ENCODE assay signal across 22 cellular contexts in genomic region chr16:11465675-11466074, GRCh38.
DNase-seq lines count a peak whose midpoint lies in the region; ATAC-seq, FAIRE-seq and TF ChIP-seq lines count a peak whose summit lies in the region.
"Had no signal": no experiment of that assay in that cellular context is flagged by ENCODE, and none has a peak within 500 bp of the region (broad histone marks: within the 10 kb centered on the region; RNA-seq: fewer than 3 reads in every experiment).

No MANE protein-coding gene starts in this region.

- no peaks in the 10 kb centered on the region for H3K9me1 ChIP-seq in K562 (ENCODE audit: control insufficient read depth, insufficient read depth, low read length)

- no peaks in the 10 kb centered on the region for H3K9me3 Mint-ChIP-seq in H9
- H3K9me3 Mint-ChIP-seq: CD4-positive, alpha-beta T cell; CD8-positive, alpha-beta T cell had no signal

- no peak for ATAC-seq in HepG2
- no peak for ATAC-seq in right lobe of liver
- no peak for ATAC-seq in K562
- ATAC-seq in GM19351 (IDR thresholded peaks at IDR 0.05; ENCODE audit: unreplicated experiment) = no peak
- no peak for ATAC-seq in HG03039 (IDR thresholded peaks at IDR 0.05; ENCODE audit: unreplicated experiment)
- ATAC-seq: A549; CD8-positive, alpha-beta T cell had no signal

- no peaks in the 10 kb centered on the region for H3K79me1 ChIP-seq in H9 (ENCODE audit: insufficient read depth, low read depth, low read length, poor library complexity, severe bottlenecking)

- H2AFZ ChIP-seq in HepG2 (ENCODE audit: low read length) = no peak overlapping the region
- H2AFZ ChIP-seq in H9 (ENCODE audit: low read length) = no peak overlapping the region
- no peak overlapping the region for H2AFZ ChIP-seq in K562 (ENCODE audit: low read depth, low read length)

- no peak for TF ChIP-seq POLR2A in HepG2 (IDR thresholded peaks at IDR 0.05; ENCODE audit: insufficient read depth in 1 of 2, low read depth in 2 of 2, low read length in 2 of 2)
- TF ChIP-seq POLR2A in right lobe of liver (IDR thresholded peaks at IDR 0.05) = no peak
- TF ChIP-seq POLR2A in K562 (conservative IDR thresholded peaks at IDR 0.05) = no peak
- TF ChIP-seq POLR2A in thyroid gland (IDR thresholded peaks at IDR 0.05) = no peak

- H3K36me3 ChIP-seq in HepG2 (replicated peaks in 1 of 2; ENCODE audit: control insufficient read depth in 1 of 2, insufficient read depth in 2 of 2, low read length in 2 of 2) (no peaks in the 10 kb centered on the region), right lobe of liver (no peaks in the 10 kb centered on the region), K562 (ENCODE audit: control insufficient read depth, insufficient read depth, low read length) (no peaks in the 10 kb centered on the region), thyroid gland (no peaks in the 10 kb centered on the region)
- H3K36me3 ChIP-seq: BLaER1 treated with 17β-estradiol and CSF1 and Interleukin-3, amounts not matched to agents 10 nM and 100 nM had no signal

- H4K20me1 ChIP-seq in HepG2 (ENCODE audit: insufficient read depth, low read length) = no peaks in the 10 kb centered on the region
- H4K20me1 ChIP-seq in H9 (ENCODE audit: control insufficient read depth, insufficient read depth, insufficient read length) = no peaks in the 10 kb centered on the region
- H4K20me1 ChIP-seq in K562 (replicated peaks; ENCODE audit: control insufficient read depth, insufficient read depth, low read length) = peaks cover 5% of the 10 kb centered on the region; the same call in 1 of the 2 replicates
- H4K20me1 ChIP-seq: BLaER1 treated with 17β-estradiol and CSF1 and Interleukin-3, amounts not matched to agents 10 nM and 100 nM had no signal

- H3K9me3 ChIP-seq in HepG2 (ENCODE audit: low read length) (no peaks in the 10 kb centered on the region), right lobe of liver (no peaks in the 10 kb centered on the region), H9 (ENCODE audit: control insufficient read depth, low read depth, low read length) (no peaks in the 10 kb centered on the region), K562 (replicated peaks; ENCODE audit: control insufficient read depth, insufficient read depth, low read depth, low read length) (peaks cover 3% of the 10 kb centered on the region; the same call in 1 of the 2 replicates), thyroid gland (no peaks in the 10 kb centered on the region)
- H3K9me3 ChIP-seq: A549; BLaER1 treated with 17β-estradiol and CSF1 and Interleukin-3, amounts not matched to agents 10 nM and 100 nM; Caco-2 had no signal

- H3K4me3 ChIP-seq in HepG2 (replicated peaks in 1 of 3; ENCODE audit: insufficient read depth in 1 of 3, low read depth in 2 of 3, low read length in 3 of 3) (no peak overlapping the region), right lobe of liver (no peak overlapping the region), K562 (no peak overlapping the region), thyroid gland (replicated peaks in 1 of 3) (no peak overlapping the region)
- H3K4me3 ChIP-seq: A549; BLaER1 treated with 17β-estradiol and CSF1 and Interleukin-3, amounts not matched to agents 10 nM and 100 nM had no signal

- no peak overlapping the region for H3K14ac ChIP-seq in H9 (ENCODE audit: insufficient read depth, low read length)

- peaks cover 2% of the 10 kb centered on the region for H3K27me3 Mint-ChIP-seq in H9 (ENCODE audit: low read depth)
- H3K27me3 Mint-ChIP-seq: B cell; CD4-positive, alpha-beta T cell had no signal

- H4K5ac ChIP-seq in H9 (ENCODE audit: insufficient read length, low read depth, low read length) = no peak overlapping the region

- TF ChIP-seq CTCF in HepG2 (CRISPR knock-in tag; IDR thresholded peaks at IDR 0.05) (no peak), right lobe of liver (IDR thresholded peaks at IDR 0.05) (no peak), H9 (conservative IDR thresholded peaks at IDR 0.05) (no peak), K562 (IDR thresholded peaks at IDR 0.05 in 2 of 3, conservative IDR thresholded peaks at IDR 0.05 in 1 of 3; ENCODE audit: insufficient read depth in 2 of 3, low read depth in 1 of 3, low read length in 3 of 3) (no peak), thyroid gland (IDR thresholded peaks at IDR 0.05) (no peak)

- FAIRE-seq in HepG2 (lab: Jason Lieb, UNC) (no peak), K562 (lab: Jason Lieb, UNC) (no peak)
- FAIRE-seq: A549, D721Med, G401.6, GM12891, GM19239 had no signal

- no peak overlapping the region for H3K4ac ChIP-seq in H9 (ENCODE audit: low read depth, low read length)

- peaks cover 12 to 45% of the 10 kb centered on the region in 2 experiments for H3K27me3 ChIP-seq in HepG2 (ENCODE audit: control insufficient read depth in 1 of 2, insufficient read depth in 2 of 2, low read length in 2 of 2)
- no peaks in the 10 kb centered on the region for H3K27me3 ChIP-seq in right lobe of liver
- H3K27me3 ChIP-seq in H9 (ENCODE audit: insufficient read depth, low read length) = no peaks in the 10 kb centered on the region
- peaks cover 13 to 45% of the 10 kb centered on the region in 2 experiments; a peak in 4 of 5 replicates for H3K27me3 ChIP-seq in K562 (ENCODE audit: control insufficient read depth in 2 of 2, insufficient read depth in 2 of 2, low read length in 2 of 2)
- H3K27me3 ChIP-seq in thyroid gland = no peaks in the 10 kb centered on the region
- H3K27me3 ChIP-seq: BLaER1 treated with 17β-estradiol and CSF1 and Interleukin-3, amounts not matched to agents 10 nM and 100 nM had no signal

- H3K27ac ChIP-seq in HepG2 (ENCODE audit: extremely low read length, insufficient read depth, low read length) (no peak overlapping the region), right lobe of liver (no peak overlapping the region), H9 (ENCODE audit: insufficient read length, low read depth, low read length) (no peak overlapping the region), K562 (ENCODE audit: extremely low read depth, low read depth, low read length) (no peak overlapping the region), thyroid gland (peak overlapping the region in 2 of 3 donors; percentile 36 to 53)
- H3K27ac ChIP-seq: 22Rv1; A549; BLaER1 treated with 17β-estradiol and CSF1 and Interleukin-3, amounts not matched to agents 10 nM and 100 nM; C4-2B had no signal

- H3K23ac ChIP-seq in H9 (ENCODE audit: insufficient read length, low read depth, low read length) = no peak overlapping the region

- H2BK12ac ChIP-seq in H9 (ENCODE audit: insufficient read length, low read depth, low read length) = no peak overlapping the region

- intact Hi-C loops in HepG2 (cut with micrococcal nuclease; ENCODE audit: unreplicated experiment) (no loop called here), right lobe of liver (cut with DNase I) (no loop called here), K562 (cut with micrococcal nuclease) (no loop called here), thyroid gland (cut with DNase I) (no loop called here)

- H3K27ac Mint-ChIP-seq in H9 = peak overlapping the region in 2 of 3 experiments; percentile 11 to 70; a peak in 1 of 7 replicates
- H3K27ac Mint-ChIP-seq: B cell; CD4-positive, alpha-beta T cell; CD8-positive, alpha-beta T cell had no signal

- H3K23me2 ChIP-seq in H9 (ENCODE audit: insufficient read length, low read depth, low read length, poor library complexity, severe bottlenecking) = no peaks in the 10 kb centered on the region

- no peak overlapping the region for H3K4me2 ChIP-seq in HepG2 (ENCODE audit: low read depth, low read length)
- no peak overlapping the region for H3K4me2 ChIP-seq in H9 (ENCODE audit: insufficient read depth, insufficient read length, low read length)
- H3K4me2 ChIP-seq in K562 (ENCODE audit: insufficient read depth, low read length) = no peak overlapping the region
- H3K4me2 ChIP-seq: A549; BLaER1 treated with 17β-estradiol and CSF1 and Interleukin-3, amounts not matched to agents 10 nM and 100 nM had no signal

- H3K56ac ChIP-seq in H9 (ENCODE audit: insufficient read length, low read depth, low read length) = no peak overlapping the region

- H3K18ac ChIP-seq in H9 (ENCODE audit: insufficient read length, low read depth, low read length) = no peak overlapping the region

- 41% methylated on average over 5 of the region's 5 CpGs for WGBS in HepG2 (ENCODE audit: low lambda C conversion rate)
- WGBS in right lobe of liver (ENCODE audit: insufficient coverage, low coverage, low lambda C conversion rate, missing lambda C conversion rate) = 70% methylated on average over 4 of the region's 5 CpGs
- no CpG with 5 or more reads among the region's 5 CpGs for WGBS in H9 (ENCODE audit: extremely low coverage, insufficient read length, low lambda C conversion rate)
- WGBS in K562 (ENCODE audit: insufficient coverage, low coverage, missing lambda C conversion rate) = 13% methylated on average over 5 of the region's 5 CpGs
- WGBS in thyroid gland, 2 donors = 59 to 78% methylated on average over 4 to 5 of the region's 5 CpGs

- H3K9ac ChIP-seq in HepG2 (ENCODE audit: insufficient read depth, low read depth, low read length) (no peak overlapping the region), H9 (ENCODE audit: extremely low read depth, insufficient read length, low read length) (no peak overlapping the region), K562 (ENCODE audit: insufficient read depth in 1 of 2, low read depth in 2 of 2, low read length in 2 of 2) (no peak overlapping the region)
- H3K9ac ChIP-seq: BLaER1 treated with 17β-estradiol and CSF1 and Interleukin-3, amounts not matched to agents 10 nM and 100 nM had no signal

- H2BK15ac ChIP-seq in H9 (ENCODE audit: low read depth, low read length) = no peak overlapping the region

- TF ChIP-seq EP300 in HepG2 (IDR thresholded peaks at IDR 0.05; ENCODE audit: low read depth in 2 of 2, low read length in 2 of 2) (no peak), HepG2 (CRISPR knock-in tag; IDR thresholded peaks at IDR 0.05; ENCODE audit: borderline replicate concordance) (no peak), K562 (IDR thresholded peaks at IDR 0.05; ENCODE audit: low read length) (no peak)

- TF ChIP-seq RAD21 in HepG2 (CRISPR knock-in tag; IDR thresholded peaks at IDR 0.05) (no peak), K562 (CRISPR knock-in tag; conservative IDR thresholded peaks at IDR 0.05 in 1 of 2, IDR thresholded peaks at IDR 0.05 in 1 of 2) (no peak)

- H3K4me1 ChIP-seq in HepG2 (ENCODE audit: insufficient read depth, low read length) = no peaks in the 10 kb centered on the region
- H3K4me1 ChIP-seq in right lobe of liver = no peaks in the 10 kb centered on the region
- no peaks in the 10 kb centered on the region for H3K4me1 ChIP-seq in H9 (ENCODE audit: insufficient read depth, low read length)
- peaks cover 0 to 4% of the 10 kb centered on the region in 2 experiments; a peak in 1 of 5 replicates for H3K4me1 ChIP-seq in K562 (replicated peaks in 1 of 2; ENCODE audit: control insufficient read depth in 2 of 2, insufficient read depth in 2 of 2, low read length in 2 of 2)
- peaks cover 9 to 21% of the 10 kb centered on the region in 2 donors for H3K4me1 ChIP-seq in thyroid gland
- H3K4me1 ChIP-seq: A549; BLaER1 treated with 17β-estradiol and CSF1 and Interleukin-3, amounts not matched to agents 10 nM and 100 nM; Caco-2 had no signal

- no peak overlapping the region for H3K4me3 Mint-ChIP-seq in H9
- H3K4me3 Mint-ChIP-seq: B cell; CD4-positive, alpha-beta T cell; CD8-positive, alpha-beta T cell had no signal

- no peaks in the 10 kb centered on the region for H3K4me1 Mint-ChIP-seq in H9
- H3K4me1 Mint-ChIP-seq: B cell had no signal

- H2AK5ac ChIP-seq in H9 (ENCODE audit: insufficient read length, low read length) = no peak overlapping the region

- H3K79me2 ChIP-seq in HepG2 (ENCODE audit: insufficient read depth, low read length) (no peaks in the 10 kb centered on the region), H9 (ENCODE audit: insufficient read depth, low read length) (no peaks in the 10 kb centered on the region), K562 (ENCODE audit: control insufficient read depth, insufficient read depth, low read length) (no peaks in the 10 kb centered on the region)

- no peak overlapping the region for H2BK20ac ChIP-seq in H9 (ENCODE audit: low read depth, low read length, poor library complexity, severe bottlenecking)

- BruUV-seq in HepG2 (replicated peaks; lab: Mats Ljungman, UMichigan) (no TSS peak), K562 (replicated peaks; lab: Mats Ljungman, UMichigan) (no TSS peak)

- POLR2A ChIA-PET in HepG2 (lab: Yijun Ruan, JAX) (no interaction called here), K562 (lab: Yijun Ruan, JAX) (interaction anchor here (1.0 kb wide), 1 partner anchor 94 kb away, joined by 5 read pairs; no protein-coding TSS in a partner anchor)

- H4K91ac ChIP-seq in H9 (ENCODE audit: insufficient read length, low read depth, low read length) = no peak overlapping the region

- H2BK120ac ChIP-seq in H9 (ENCODE audit: low read depth, low read length, poor library complexity, severe bottlenecking) = no peak overlapping the region

- no peaks in the 10 kb centered on the region for H3K36me3 Mint-ChIP-seq in H9 (ENCODE audit: insufficient read depth in 1 of 3, low read depth in 3 of 3)
- H3K36me3 Mint-ChIP-seq: CD8-positive, alpha-beta T cell had no signal

- no peak overlapping the region for H4K8ac ChIP-seq in H9 (replicated peaks; ENCODE audit: insufficient read length, low read depth, low read length)

- H3T11ph ChIP-seq in H9 (ENCODE audit: low read length) = no peak overlapping the region

- in situ Hi-C loops in HepG2 (cut with HindIII; ENCODE audit: extremely low pct_ligation_motif_present, low pct_unique_long_range_greater_than_20kb) = no loop called here
- in situ Hi-C loops in K562 (cut with MboI) = no loop called here

- CTCF ChIA-PET in HepG2 (lab: Yijun Ruan, JAX; ENCODE audit: low intra/inter-chr PET ratio, low total read pairs) (no interaction called here), K562 (lab: Yijun Ruan, JAX; ENCODE audit: low intra/inter-chr PET ratio) (no interaction called here)

- no peak overlapping the region for H2BK5ac ChIP-seq in H9 (ENCODE audit: insufficient read length, low read length)

- DNase-seq in HepG2 (ENCODE audit: low spot score) (no peak), right lobe of liver (no peak), H9 (no peak), K562 (ENCODE audit: extremely low read depth in 1 of 4, low spot score in 3 of 4) (no peak), thyroid gland (no peak)
- DNase-seq: AML-193; Caco-2; Calu3; CD4-positive, alpha-beta T cell; CD8-positive, alpha-beta T cell; GF-D8 had no signal

Comparison
In these comparisons a context has a peak if more than half of its experiments do, and no peak if none do; other contexts are left out.
1. H3K27ac ChIP-seq: peak in thyroid gland (2 of 3); none in HepG2 (single experiment), right lobe of liver (0 of 3), H9 (single experiment) and K562 (single experiment).
2. Of the 241 proteins assayed by ChIP-seq in both HepG2 and K562: peak only in HepG2: HNRNPK; only in K562: ZNF512; in both: none; in neither: 239.